In genomic region chr12:56417739-56418138, GRCh38 we compare ENCODE assay signal across 10 cellular contexts. TPM values are rescaled to one million over a fixed set of nuclear protein-coding genes. Genes with fewer than 3 reads are reported as not detected.
"Had no signal": no experiment of that assay in that cellular context is flagged by ENCODE, and none has a peak within 500 bp of the region (broad histone marks: within the 10 kb centered on the region; RNA-seq: fewer than 3 reads in every experiment).

No MANE protein-coding gene starts in this region.

- H3K9me3 Mint-ChIP-seq: IgD-negative memory B cell had no signal

- ATAC-seq: HepG2, K562 had no signal

- H3K4me3 Mint-ChIP-seq: IgD-negative memory B cell had no signal

- H3K4me2 ChIP-seq: KMS-11 had no signal

- H3K9ac ChIP-seq: KMS-11 had no signal

- H3K27me3 Mint-ChIP-seq: IgD-negative memory B cell had no signal

- H3K27ac ChIP-seq: HL-60, KMS-11 had no signal

- DNase-seq: IMR-90, KBM-7, KG1 had no signal

- H3K4me3 ChIP-seq: K562 had no signal

RNA-seq across cellular contexts. Expression of gene MIP, which starts 36.7 kb away (rescaled TPM):
- total RNA-seq: HepG2, HT1080, IMR-90 had no signal
- polyA plus RNA-seq: HepG2, IgD-negative memory B cell, IMR-90 had no signal

RNA-seq across cellular contexts. Expression of gene APOF, which starts 55.1 kb away (rescaled TPM):
- total RNA-seq: HT-29, HT1080, IMR-90 had no signal
- polyA plus RNA-seq: IgD-negative memory B cell, IMR-90 had no signal
